ENCODE assay signal across 8 cellular contexts in genomic region chr6:83067448-83068413, GRCh38. TPM values are rescaled to one million over a fixed set of nuclear protein-coding genes. Genes with fewer than 3 reads are reported as not detected.
DNase-seq lines count a peak whose midpoint lies in the region; ATAC-seq and TF ChIP-seq lines count a peak whose summit lies in the region.

A gene with protein sequence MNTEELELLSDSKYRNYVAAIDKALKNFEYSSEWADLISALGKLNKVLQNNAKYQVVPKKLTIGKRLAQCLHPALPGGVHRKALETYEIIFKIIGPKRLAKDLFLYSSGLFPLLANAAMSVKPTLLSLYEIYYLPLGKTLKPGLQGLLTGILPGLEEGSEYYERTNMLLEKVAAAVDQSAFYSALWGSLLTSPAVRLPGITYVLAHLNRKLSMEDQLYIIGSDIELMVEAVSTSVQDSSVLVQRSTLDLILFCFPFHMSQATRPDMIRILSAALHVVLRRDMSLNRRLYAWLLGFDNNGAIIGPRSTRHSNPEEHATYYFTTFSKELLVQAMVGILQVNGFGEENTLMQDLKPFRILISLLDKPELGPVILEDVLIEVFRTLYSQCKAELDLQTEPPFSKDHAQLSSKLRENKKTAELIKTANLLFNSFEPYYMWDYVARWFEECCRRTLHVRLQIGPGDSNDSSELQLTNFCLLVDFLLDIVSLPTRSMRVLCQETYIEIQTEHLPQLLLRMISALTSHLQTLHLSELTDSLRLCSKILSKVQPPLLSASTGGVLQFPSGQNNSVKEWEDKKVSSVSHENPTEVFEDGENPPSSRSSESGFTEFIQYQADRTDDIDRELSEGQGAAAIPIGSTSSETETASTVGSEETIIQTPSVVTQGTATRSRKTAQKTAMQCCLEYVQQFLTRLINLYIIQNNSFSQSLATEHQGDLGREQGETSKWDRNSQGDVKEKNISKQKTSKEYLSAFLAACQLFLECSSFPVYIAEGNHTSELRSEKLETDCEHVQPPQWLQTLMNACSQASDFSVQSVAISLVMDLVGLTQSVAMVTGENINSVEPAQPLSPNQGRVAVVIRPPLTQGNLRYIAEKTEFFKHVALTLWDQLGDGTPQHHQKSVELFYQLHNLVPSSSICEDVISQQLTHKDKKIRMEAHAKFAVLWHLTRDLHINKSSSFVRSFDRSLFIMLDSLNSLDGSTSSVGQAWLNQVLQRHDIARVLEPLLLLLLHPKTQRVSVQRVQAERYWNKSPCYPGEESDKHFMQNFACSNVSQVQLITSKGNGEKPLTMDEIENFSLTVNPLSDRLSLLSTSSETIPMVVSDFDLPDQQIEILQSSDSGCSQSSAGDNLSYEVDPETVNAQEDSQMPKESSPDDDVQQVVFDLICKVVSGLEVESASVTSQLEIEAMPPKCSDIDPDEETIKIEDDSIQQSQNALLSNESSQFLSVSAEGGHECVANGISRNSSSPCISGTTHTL (N-terminal part only) (plus strand): TSS chr6:83067671. CDS start chr6:83096978, 29,307 bp downstream.

- H3K9me3 Mint-ChIP-seq in CD4-positive, alpha-beta memory T cell: peaks cover 0 to 1% (median 0%) of the 10 kb centered on the region in 8 donors

- H3K27me3 ChIP-seq in CD4-positive, alpha-beta memory T cell (ENCODE audit: insufficient read depth, low read length): no peaks in the 10 kb centered on the region
- no peaks in the 10 kb centered on the region for H3K27me3 ChIP-seq in liver (ENCODE audit: control insufficient read depth in 4 of 4, insufficient read depth in 4 of 4, low read length in 3 of 4)

- peak within 1 kb of the TSS; percentile 86 to 99 (median 95) for H3K4me3 Mint-ChIP-seq in CD4-positive, alpha-beta memory T cell

- peaks cover 0 to 7% of the 10 kb centered on the region in 2 donors for H3K36me3 Mint-ChIP-seq in CD4-positive, alpha-beta memory T cell

- DNase-seq in CD4-positive, alpha-beta memory T cell: peak; percentile 94 to 95 (median 94)
- DNase-seq in NCI-H82 (lab: John Stamatoyannopoulos, UW) (peak; percentile 96), dermis microvascular lymphatic vessel endothelial cell (ENCODE audit: low read depth in 2 of 2) (peak; percentile 84 to 95)
- DNase-seq in activated CD4-positive, alpha-beta T cell treated with anti-CD3 and anti-CD28 coated beads, Interleukin-2, amount 50 U/mL, for 48 hours: peak; percentile 98
- DNase-seq in stimulated activated CD4-positive, alpha-beta T cell treated with anti-CD3 and anti-CD28 coated beads, Interleukin-4, amount 100 ng/mL, for 24 hours: peak; percentile 98

- no peaks in the 10 kb centered on the region for H3K27me3 Mint-ChIP-seq in CD4-positive, alpha-beta memory T cell

- intact Hi-C loops in CD4-positive, alpha-beta memory T cell (cut with micrococcal nuclease): loop anchor here (1.0 to 5.0 kb wide), 8 partner anchors 55 to 1315 kb away; partner anchors contain the start of genes CEP162, CYB5R4, IBTK and PGM3

- peak within 1 kb of the TSS; percentile 92 to 97 (median 96) for H3K27ac Mint-ChIP-seq in CD4-positive, alpha-beta memory T cell

- peak within 1 kb of the TSS; percentile 79 to 91 for H3K9ac ChIP-seq in liver (ENCODE audit: low read depth in 1 of 2, low read length in 2 of 2)

- peak; percentile 98 for TF ChIP-seq CTCF in liver (IDR thresholded peaks at IDR 0.05; ENCODE audit: low read depth, low read length, missing input control)

- H3K36me3 ChIP-seq in CD4-positive, alpha-beta memory T cell (ENCODE audit: insufficient read depth, low read length): no peaks in the 10 kb centered on the region
- no peaks in the 10 kb centered on the region for H3K36me3 ChIP-seq in liver (ENCODE audit: control insufficient read depth in 4 of 4, insufficient read depth in 3 of 4, low read depth in 1 of 4, low read length in 3 of 4)

- peak within 1 kb of the TSS; percentile 98 for H3K27ac ChIP-seq in CD4-positive, alpha-beta memory T cell (ENCODE audit: low read depth, low read length)
- peak within 1 kb of the TSS; percentile 95 to 96 for H3K27ac ChIP-seq in liver (ENCODE audit: low read depth in 1 of 2, low read length in 2 of 2)

- ATAC-seq in GM19438 (IDR thresholded peaks at IDR 0.05; ENCODE audit: low read depth, unreplicated experiment) (peak; percentile 83), HG03575 (IDR thresholded peaks at IDR 0.05; ENCODE audit: extremely low read depth, insufficient number of reproducible peaks, low FRiP score, unreplicated experiment) (peak; percentile 42)

- peak within 1 kb of the TSS; percentile 30 to 84 for H3K4me3 ChIP-seq in CD4-positive, alpha-beta memory T cell (ENCODE audit: low read length in 2 of 2)
- peak within 1 kb of the TSS; percentile 70 to 95 (median 75) for H3K4me3 ChIP-seq in liver (ENCODE audit: low read depth in 1 of 3, low read length in 3 of 3)

- H3K4me1 ChIP-seq in CD4-positive, alpha-beta memory T cell (ENCODE audit: insufficient read depth, low read length): peaks cover 31% of the 10 kb centered on the region
- peaks cover 0 to 26% (median 8%) of the 10 kb centered on the region in 4 donors for H3K4me1 ChIP-seq in liver (ENCODE audit: control insufficient read depth in 4 of 4, insufficient read depth in 4 of 4, low read length in 3 of 4)

- POLR2A ChIA-PET in CD4-positive, alpha-beta memory T cell (lab: Charles Lee; ENCODE audit: partially characterized antibody): interaction anchor here (0.6 to 3.8 kb wide), 8 partner anchors 10 to 821 kb away, joined by 3 to 18 read pairs (median 4); partner anchors contain the start of genes IBTK, PGM3 and RWDD2A

- under 1% methylated on average over 77 of the region's 77 CpGs for WGBS in liver

- peak; percentile 95 for TF ChIP-seq RAD21 in liver (IDR thresholded peaks at IDR 0.05)

- peaks cover 24 to 54% (median 41%) of the 10 kb centered on the region in 4 donors for H3K4me1 Mint-ChIP-seq in CD4-positive, alpha-beta memory T cell

- CTCF ChIA-PET in CD4-positive, alpha-beta memory T cell (lab: Charles Lee; ENCODE audit: partially characterized antibody): interaction anchor here (0.7 to 7.8 kb wide), 54 partner anchors 8 to 1162 kb away, joined by 3 to 186 read pairs (median 6); partner anchors contain the start of genes CYB5R4, IBTK, PGM3 and PRSS35

- H3K9me3 ChIP-seq in CD4-positive, alpha-beta memory T cell (ENCODE audit: control insufficient read depth in 1 of 2, low read length in 2 of 2): no peaks in the 10 kb centered on the region
- H3K9me3 ChIP-seq in liver (ENCODE audit: control insufficient read depth in 4 of 4, low read length in 3 of 4): no peaks in the 10 kb centered on the region

TF ChIP-seq in liver, 16 proteins besides CTCF, POLR2A, EP300 and RAD21 (continues in another document):
- TF ChIP-seq HNF4G (IDR thresholded peaks at IDR 0.05) (no peak), EGR1 (IDR thresholded peaks at IDR 0.05; ENCODE audit: low read depth in 2 of 2) (peak; percentile 91 to 97), YY1 (IDR thresholded peaks at IDR 0.05) (peak; percentile 65), FOXA2 (IDR thresholded peaks at IDR 0.05) (no peak), TAF1 (conservative IDR thresholded peaks at IDR 0.05) (no peak), HNF4A (conservative IDR thresholded peaks at IDR 0.05) (no peak), REST (IDR thresholded peaks at IDR 0.05) (no peak), JUND (IDR thresholded peaks at IDR 0.05) (no peak), MAX (IDR thresholded peaks at IDR 0.05) (peak; percentile 52), FOXA1 (IDR thresholded peaks at IDR 0.05) (no peak)
- TF ChIP-seq, protein P1, sequence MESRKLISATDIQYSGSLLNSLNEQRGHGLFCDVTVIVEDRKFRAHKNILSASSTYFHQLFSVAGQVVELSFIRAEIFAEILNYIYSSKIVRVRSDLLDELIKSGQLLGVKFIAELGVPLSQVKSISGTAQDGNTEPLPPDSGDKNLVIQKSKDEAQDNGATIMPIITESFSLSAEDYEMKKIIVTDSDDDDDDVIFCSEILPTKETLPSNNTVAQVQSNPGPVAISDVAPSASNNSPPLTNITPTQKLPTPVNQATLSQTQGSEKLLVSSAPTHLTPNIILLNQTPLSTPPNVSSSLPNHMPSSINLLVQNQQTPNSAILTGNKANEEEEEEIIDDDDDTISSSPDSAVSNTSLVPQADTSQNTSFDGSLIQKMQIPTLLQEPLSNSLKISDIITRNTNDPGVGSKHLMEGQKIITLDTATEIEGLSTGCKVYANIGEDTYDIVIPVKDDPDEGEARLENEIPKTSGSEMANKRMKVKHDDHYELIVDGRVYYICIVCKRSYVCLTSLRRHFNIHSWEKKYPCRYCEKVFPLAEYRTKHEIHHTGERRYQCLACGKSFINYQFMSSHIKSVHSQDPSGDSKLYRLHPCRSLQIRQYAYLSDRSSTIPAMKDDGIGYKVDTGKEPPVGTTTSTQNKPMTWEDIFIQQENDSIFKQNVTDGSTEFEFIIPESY (IDR thresholded peaks at IDR 0.05): no peak

RNA-seq across cellular contexts. Expression of the gene that starts here (rescaled TPM):
- 10 to 100 TPM; 32.5 to 36.6 TPM for total RNA-seq in CD4-positive, alpha-beta memory T cell
- polyA plus RNA-seq in CD4-positive, alpha-beta memory T cell: 1 to 10 TPM in 1 of 2 donors, under 1 TPM in 1; 0.88 to 5.8 TPM
- total RNA-seq in dermis microvascular lymphatic vessel endothelial cell: 13.0 and 16.2 TPM in 2 replicates
- total RNA-seq in liver: 10 to 100 TPM; 15.1 to 32.0 TPM
- 1 to 10 TPM; 3.5 to 4.1 TPM for polyA plus RNA-seq in liver

Comparison
In these comparisons a context has a peak if more than half of its experiments do, and no peak if none do; other contexts are left out.
1. Peak in every context shown above with its lines: DNase-seq, ATAC-seq, H3K4me3 ChIP-seq and H3K27ac ChIP-seq.